Comparison of ENCODE assay signal across 1 cellular context in genomic region chr4:175702703-175703102, GRCh38.
TF ChIP-seq lines count a peak whose summit lies in the region.

No MANE protein-coding gene starts in this region.

TF ChIP-seq in K562, 482 proteins besides CTCF, POLR2A, EP300 and RAD21 (continued from another document):
- no peak for TF ChIP-seq RREB1 (CRISPR knock-in tag; IDR thresholded peaks at IDR 0.05)
- TF ChIP-seq ZNF316 (IDR thresholded peaks at IDR 0.05) = no peak
- TF ChIP-seq CUX1 (CRISPR knock-in tag; IDR thresholded peaks at IDR 0.05) = no peak
- TF ChIP-seq YY1 (IDR thresholded peaks at IDR 0.05; ENCODE audit: borderline replicate concordance in 1 of 3, control insufficient read depth in 1 of 3, extremely low read depth in 1 of 3, insufficient read depth in 3 of 3, insufficient read length in 1 of 3, insufficient replicate concordance in 2 of 3, low read depth in 1 of 3, low read length in 2 of 3) = no peak
- no peak for TF ChIP-seq CEBPB (tag; IDR thresholded peaks at IDR 0.05)
- no peak for TF ChIP-seq HBP1 (CRISPR knock-in tag; IDR thresholded peaks at IDR 0.05)
- no peak for TF ChIP-seq ILF3 (IDR thresholded peaks at IDR 0.05; ENCODE audit: borderline replicate concordance)
- TF ChIP-seq RFX1 (IDR thresholded peaks at IDR 0.05) = no peak
- TF ChIP-seq E2F3 (CRISPR knock-in tag; IDR thresholded peaks at IDR 0.05) = no peak
- no peak for TF ChIP-seq ZNF780A (CRISPR knock-in tag; IDR thresholded peaks at IDR 0.05)
- TF ChIP-seq HMGN3 (IDR thresholded peaks at IDR 0.05; ENCODE audit: borderline replicate concordance, extremely low read depth, insufficient read length, low read depth, low read length) = no peak
